In the genomic region with DNA sequence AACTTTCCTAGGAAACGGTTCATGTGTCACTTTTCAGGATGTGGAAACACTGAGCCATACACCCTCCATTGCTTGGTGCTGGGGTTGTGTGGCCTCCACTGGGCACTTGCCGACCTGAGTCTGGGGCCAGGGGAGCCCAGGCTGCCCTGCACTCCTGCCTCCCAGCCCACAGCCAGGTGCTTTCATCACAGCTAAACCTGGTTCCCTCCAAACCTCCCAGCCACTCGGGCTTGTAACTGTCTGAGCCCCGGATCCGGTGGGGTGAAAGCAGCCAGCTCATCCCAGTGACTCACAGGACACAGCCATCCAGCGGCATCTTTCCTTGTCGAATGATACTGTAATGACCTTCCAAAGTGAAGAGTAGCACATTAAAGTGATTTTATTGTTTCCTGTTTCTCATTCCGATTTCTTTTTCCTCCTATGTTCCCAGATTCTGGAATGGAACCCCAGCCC, we compare ENCODE assay signal across 12 cellular contexts. TPM values are rescaled to one million over a fixed set of nuclear protein-coding genes. Genes with fewer than 3 reads are reported as not detected.
DNase-seq lines count a peak whose midpoint lies in the region; ATAC-seq and TF ChIP-seq lines count a peak whose summit lies in the region.
"Had no signal": no experiment of that assay in that cellular context is flagged by ENCODE, and none has a peak within 500 bp of the region (broad histone marks: within the 10 kb centered on the region; RNA-seq: fewer than 3 reads in every experiment).

No MANE protein-coding gene starts in this region.

- H3K4me3 ChIP-seq in RWPE2 (ENCODE audit: severe bottlenecking) = no peak overlapping the region
- no peak overlapping the region for H3K4me3 ChIP-seq in fibroblast of lung (replicated peaks in 1 of 4; ENCODE audit: control extremely low read depth in 1 of 4, insufficient read depth in 1 of 4, low read depth in 3 of 4, low read length in 4 of 4)

- H3K27ac ChIP-seq in RWPE2 (ENCODE audit: poor library complexity, severe bottlenecking) = peak overlapping the region; percentile 98
- peak overlapping the region; percentile 48 for H3K27ac ChIP-seq in fibroblast of lung (ENCODE audit: insufficient read depth, low read length)

- H3K4me1 Mint-ChIP-seq in activated naive CD4-positive, alpha-beta T cell treated with anti-CD3 and anti-CD28 coated beads for 36 hours (ENCODE audit: low read depth) = peaks cover 14% of the 10 kb centered on the region

- peak overlapping the region; percentile 13 for H3K27ac Mint-ChIP-seq in activated naive CD4-positive, alpha-beta T cell treated with anti-CD3 and anti-CD28 coated beads for 36 hours

- no peaks in the 10 kb centered on the region for H3K27me3 ChIP-seq in RWPE2 (ENCODE audit: insufficient read depth, poor library complexity, severe bottlenecking)
- H3K27me3 ChIP-seq in fibroblast of lung (ENCODE audit: control insufficient read depth, insufficient read depth, low read length) = no peaks in the 10 kb centered on the region

- CTCF ChIA-PET in activated naive CD4-positive, alpha-beta T cell treated with anti-CD3 and anti-CD28 coated beads for 36 hours (lab: Charles Lee) = no interaction called here

- H3K9me3 ChIP-seq in RWPE2 (ENCODE audit: severe bottlenecking) (no peaks in the 10 kb centered on the region), fibroblast of lung (ENCODE audit: control insufficient read depth, insufficient read depth, low read depth, low read length) (no peaks in the 10 kb centered on the region)

- DNase-seq in activated naive CD4-positive, alpha-beta T cell treated with anti-CD3 and anti-CD28 coated beads for 36 hours = no peak
- no peak for DNase-seq in activated naive CD4-positive, alpha-beta T cell treated with anti-CD3 and anti-CD28 coated beads, Interleukin-2, amount 50 U/mL, for 16 hours
- DNase-seq in RWPE2 (ENCODE audit: low spot score) (peak; percentile 91), fibroblast of lung (ENCODE audit: low read depth in 2 of 2) (peak; percentile 41 to 67), stromal cell of bone marrow (ENCODE audit: low read depth) (peak; percentile 52), NCI-H69 (lab: John Stamatoyannopoulos, UW) (no peak), activated gamma-delta T cell (lab: John Stamatoyannopoulos, UW) (no peak), RPMI8226 (no peak)
- DNase-seq: activated T-cell treated with anti-CD3 and anti-CD28 coated beads for 4 hours, C1 segment of cervical spinal cord, erythroblast, NCI-H146 had no signal

- no peaks in the 10 kb centered on the region for H3K9me3 Mint-ChIP-seq in activated naive CD4-positive, alpha-beta T cell treated with anti-CD3 and anti-CD28 coated beads for 36 hours

- no peak overlapping the region for H3K9ac ChIP-seq in fibroblast of lung (ENCODE audit: insufficient read depth, low read length)

- H3K4me2 ChIP-seq in fibroblast of lung (ENCODE audit: extremely low read depth, insufficient read depth, low read length) = peak overlapping the region; percentile 2

- H3K36me3 Mint-ChIP-seq in activated naive CD4-positive, alpha-beta T cell treated with anti-CD3 and anti-CD28 coated beads for 36 hours (ENCODE audit: low read depth) = peaks cover 23% of the 10 kb centered on the region

- H3K27me3 Mint-ChIP-seq in activated naive CD4-positive, alpha-beta T cell treated with anti-CD3 and anti-CD28 coated beads for 36 hours (ENCODE audit: low read depth) = no peaks in the 10 kb centered on the region

- TF ChIP-seq CTCF in RWPE2 (IDR thresholded peaks at IDR 0.05; ENCODE audit: poor library complexity, severe bottlenecking) (no peak), fibroblast of lung (conservative IDR thresholded peaks at IDR 0.05 in 1 of 2, IDR thresholded peaks at IDR 0.05 in 1 of 2; ENCODE audit: low read depth in 1 of 2, low read length in 2 of 2) (no peak)

- H3K4me3 Mint-ChIP-seq in activated naive CD4-positive, alpha-beta T cell treated with anti-CD3 and anti-CD28 coated beads for 36 hours = no peak overlapping the region

- H3K79me2 ChIP-seq in fibroblast of lung (ENCODE audit: control insufficient read depth, insufficient read depth, low read length) = peaks cover 15% of the 10 kb centered on the region

- H3K36me3 ChIP-seq in RWPE2 (ENCODE audit: low read depth) (peaks cover 50% of the 10 kb centered on the region), fibroblast of lung (ENCODE audit: control insufficient read depth, insufficient read depth, low read length) (peaks cover 23% of the 10 kb centered on the region)

- no peak overlapping the region for H2AFZ ChIP-seq in fibroblast of lung (ENCODE audit: low read length)

- intact Hi-C loops in activated naive CD4-positive, alpha-beta T cell treated with anti-CD3 and anti-CD28 coated beads for 36 hours (cut with micrococcal nuclease) = no loop called here

- no peaks in the 10 kb centered on the region for H4K20me1 ChIP-seq in fibroblast of lung (ENCODE audit: control insufficient read depth, extremely low read depth, insufficient read depth, low read length)

- H3K4me1 ChIP-seq in RWPE2 (ENCODE audit: insufficient read depth, poor library complexity, severe bottlenecking) (peaks cover 35% of the 10 kb centered on the region), fibroblast of lung (ENCODE audit: control insufficient read depth, extremely low read depth, insufficient read depth, low read length) (peaks cover 21% of the 10 kb centered on the region)

- peak; percentile 73 for ATAC-seq in RWPE2 (ENCODE audit: low read depth)

RNA-seq across cellular contexts. Expression of a gene that starts 19.8 kb away (rescaled TPM):
- total RNA-seq in activated naive CD4-positive, alpha-beta T cell treated with anti-CD3 and anti-CD28 coated beads for 36 hours = 10 to 100 TPM; 46.5 to 49.6 TPM
- 108 and 150 TPM in 2 replicates for total RNA-seq in fibroblast of lung
- 68.7 and 90.9 TPM in 2 replicates for polyA plus RNA-seq in fibroblast of lung
- polyA plus RNA-seq in fibroblast of lung (2012) = 148 and 207 TPM in 2 replicates
- 151 and 176 TPM in 2 replicates for polyA minus RNA-seq in fibroblast of lung (ENCODE audit: low replicate concordance)

RNA-seq across cellular contexts. Expression of a gene that starts 33.2 kb away (rescaled TPM):
- not detected for total RNA-seq in activated naive CD4-positive, alpha-beta T cell treated with anti-CD3 and anti-CD28 coated beads for 36 hours
- not detected in 2 replicates for total RNA-seq in fibroblast of lung
- not detected in 2 replicates for polyA plus RNA-seq in fibroblast of lung
- polyA plus RNA-seq in fibroblast of lung (2012) = not detected in 2 replicates
- not detected in 2 replicates for polyA minus RNA-seq in fibroblast of lung (ENCODE audit: low replicate concordance)

RNA-seq across cellular contexts. Expression of a gene that starts 51.3 kb away (rescaled TPM):
- 10 to 100 TPM; 20.1 to 20.8 TPM for total RNA-seq in activated naive CD4-positive, alpha-beta T cell treated with anti-CD3 and anti-CD28 coated beads for 36 hours
- total RNA-seq in fibroblast of lung = 17.2 and 19.5 TPM in 2 replicates
- polyA plus RNA-seq in fibroblast of lung = 42.1 and 49.3 TPM in 2 replicates
- polyA plus RNA-seq in fibroblast of lung (2012) = 38.7 and 55.7 TPM in 2 replicates
- polyA minus RNA-seq in fibroblast of lung (ENCODE audit: low replicate concordance) = 6.4 and 18.8 TPM in 2 replicates

RNA-seq across cellular contexts. Expression of a gene that starts 51.5 kb away (rescaled TPM):
- 10 to 100 TPM; 12.1 to 12.6 TPM for total RNA-seq in activated naive CD4-positive, alpha-beta T cell treated with anti-CD3 and anti-CD28 coated beads for 36 hours
- total RNA-seq in fibroblast of lung = 5.6 and 6.8 TPM in 2 replicates
- 6.6 and 8.6 TPM in 2 replicates for polyA plus RNA-seq in fibroblast of lung
- 7.3 and 9.0 TPM in 2 replicates for polyA plus RNA-seq in fibroblast of lung (2012)
- polyA minus RNA-seq in fibroblast of lung (ENCODE audit: low replicate concordance) = 2.4 and 9.2 TPM in 2 replicates

Comparison
In these comparisons a context has a peak if more than half of its experiments do, and no peak if none do; other contexts are left out.
1. DNase-seq: peak in RWPE2 (single experiment), fibroblast of lung (2 of 2) and stromal cell of bone marrow (single experiment); none in activated naive CD4-positive, alpha-beta T cell treated with anti-CD3 and anti-CD28 coated beads for 36 hours (single experiment), activated naive CD4-positive, alpha-beta T cell treated with anti-CD3 and anti-CD28 coated beads, Interleukin-2, amount 50 U/mL, for 16 hours (single experiment), NCI-H69 (single experiment), activated gamma-delta T cell (single experiment) and RPMI8226 (single experiment).